ENCODE assay signal across 28 cellular contexts in the genomic region with DNA sequence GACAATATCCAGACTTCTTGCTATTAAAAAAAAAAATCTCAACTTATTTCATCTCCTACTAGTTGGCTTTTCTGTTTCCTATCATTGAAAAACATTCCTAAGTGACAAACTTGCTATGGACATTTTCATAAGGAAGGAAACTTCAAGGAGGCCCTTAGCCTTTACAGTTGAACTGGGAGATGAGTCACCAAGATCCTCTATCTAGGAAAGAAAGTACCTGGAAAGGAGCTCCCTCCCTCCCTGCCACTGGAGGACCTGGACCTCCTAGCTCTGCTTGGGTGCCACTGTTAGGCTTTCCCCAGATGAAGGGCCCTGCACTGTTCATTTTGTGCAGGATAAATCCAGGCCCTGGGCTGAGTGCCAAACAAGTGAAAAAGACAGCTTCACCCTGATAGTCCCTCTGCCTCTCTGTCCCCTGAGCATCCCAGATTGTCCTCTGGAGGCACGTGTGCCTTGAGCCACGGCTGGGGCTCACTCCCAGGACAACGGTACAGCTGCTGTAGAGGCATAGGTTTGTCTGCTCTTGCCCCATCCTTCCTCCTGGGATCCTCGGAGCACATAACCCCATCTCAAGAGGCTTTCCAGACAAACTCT. TPM values are rescaled to one million over a fixed set of nuclear protein-coding genes. Genes with fewer than 3 reads are reported as not detected.
A peak's percentile ranks its signal among the peaks of the same experiment; 100 is the strongest.
DNase-seq lines count a peak whose midpoint lies in the region; ATAC-seq, FAIRE-seq and TF ChIP-seq lines count a peak whose summit lies in the region.
"Had no signal": no experiment of that assay in that cellular context is flagged by ENCODE, and none has a peak within 500 bp of the region (broad histone marks: within the 10 kb centered on the region; RNA-seq: fewer than 3 reads in every experiment).

No MANE protein-coding gene starts in this region.

- H3K18ac ChIP-seq in H1 (ENCODE audit: extremely low read depth, low read length), result no peak overlapping the region

- H3K36me3 Mint-ChIP-seq in activated T-helper 2 cell treated with anti-CD3 and anti-CD28 coated beads, Interferon-gamma antibody, Interleukin-2, Interleukin-4, amounts not matched to agents 10 μg/mL and 5 μg/mL and 100 μg/mL, durations not matched to agents 14 hours and 24 hours and 36 hours (ENCODE audit: low read depth), result no peaks in the 10 kb centered on the region
- H3K36me3 Mint-ChIP-seq: CD4-positive, CD25-positive, alpha-beta regulatory T cell; natural killer cell had no signal

- peaks cover 5% of the 10 kb centered on the region for H3K27me3 Mint-ChIP-seq in activated T-helper 2 cell treated with anti-CD3 and anti-CD28 coated beads, Interferon-gamma antibody, Interleukin-2, Interleukin-4, amounts not matched to agents 10 μg/mL and 5 μg/mL and 100 μg/mL, durations not matched to agents 14 hours and 24 hours and 36 hours (ENCODE audit: low read depth)

- WGBS in H1 (ENCODE audit: extremely low coverage in 1 of 2, insufficient coverage in 1 of 2, insufficient read length in 1 of 2, insufficient replicate concordance in 2 of 2, low coverage in 1 of 2, low lambda C conversion rate in 2 of 2, missing lambda C conversion rate in 1 of 2), 2 experiments, result 83% methylated on average over 4 of the region's 4 CpGs; no CpG with 5 or more reads in 1 of the 2 experiments

- H4K91ac ChIP-seq in H1 (replicated peaks; ENCODE audit: insufficient read length, low read length), result peak overlapping the region; percentile 39

- no peak for FAIRE-seq in H1 (lab: Jason Lieb, UNC)
- FAIRE-seq: D721Med, GM12891 had no signal

- no peak for TF ChIP-seq CTCF in H1 (IDR thresholded peaks at IDR 0.05; ENCODE audit: control extremely low read depth in 1 of 3, insufficient read depth in 1 of 3, low read depth in 1 of 3, low read length in 3 of 3)

- CTCF ChIA-PET in H1 (lab: Charles Lee; ENCODE audit: partially characterized antibody), result interaction anchor here (0.6 to 1.6 kb wide), 10 partner anchors 12 to 166 kb away, joined by 3 to 5 read pairs (median 3); no protein-coding TSS in a partner anchor

- no peak overlapping the region for H2BK12ac ChIP-seq in H1 (ENCODE audit: low read depth, low read length)

- H3K27ac ChIP-seq in H1 (ENCODE audit: low read depth, low read length), result no peak overlapping the region
- H3K27ac ChIP-seq: dorsolateral prefrontal cortex, KMS-11, ovary, stomach, thyroid gland, VCaP had no signal

- H3K27me3 ChIP-seq in H1 (replicated peaks in 1 of 4; ENCODE audit: control insufficient read depth in 3 of 4, extremely low read depth in 1 of 4, insufficient read depth in 3 of 4, low read length in 3 of 4), result no peaks in the 10 kb centered on the region
- H3K27me3 ChIP-seq: dorsolateral prefrontal cortex, ovary, thyroid gland had no signal

- no peak overlapping the region for H3K23ac ChIP-seq in H1 (ENCODE audit: insufficient read length)

- H2BK5ac ChIP-seq in H1 (ENCODE audit: low read depth, low read length), result no peak overlapping the region

- TF ChIP-seq POLR2A in H1 (IDR thresholded peaks at IDR 0.05; ENCODE audit: control extremely low read depth in 1 of 2, low read depth in 2 of 2, low read length in 2 of 2), result no peak

- no peak for ATAC-seq in HG03442 (IDR thresholded peaks at IDR 0.05; ENCODE audit: unreplicated experiment)
- ATAC-seq: natural killer cell had no signal

- H3K23me2 ChIP-seq in H1 (ENCODE audit: low read depth, low read length), result no peaks in the 10 kb centered on the region

- no peak overlapping the region for H3K27ac Mint-ChIP-seq in activated T-helper 2 cell treated with anti-CD3 and anti-CD28 coated beads, Interferon-gamma antibody, Interleukin-2, Interleukin-4, amounts not matched to agents 10 μg/mL and 5 μg/mL and 100 μg/mL, durations not matched to agents 14 hours and 24 hours and 36 hours
- H3K27ac Mint-ChIP-seq: activated CD4-positive, alpha-beta T cell treated with anti-CD3 and anti-CD28 coated beads, Interleukin-2, amount 10 ng/mL, durations not matched to agents 24 days and 14 days; activated T-cell treated with anti-CD3 and anti-CD28 coated beads, Interleukin-2, amount 50 U/mL, for 24 hours; CD4-positive, CD25-positive, alpha-beta regulatory T cell; natural killer cell had no signal

- no peak overlapping the region for H4K8ac ChIP-seq in H1 (ENCODE audit: extremely low read depth, insufficient read depth, low read length)

- H3K4me1 ChIP-seq in H1 (replicated peaks in 1 of 4; ENCODE audit: control insufficient read depth in 3 of 4, insufficient read depth in 4 of 4, low read length in 3 of 4), result peaks cover 0 to 13% (median 3%) of the 10 kb centered on the region in 4 experiments; a peak in 6 of 7 replicates
- H3K4me1 ChIP-seq: stomach, thyroid gland had no signal

- H3K14ac ChIP-seq in H1 (ENCODE audit: insufficient read length), result no peak overlapping the region

- no peaks in the 10 kb centered on the region for H3K79me2 ChIP-seq in H1 (ENCODE audit: control insufficient read depth in 1 of 2, insufficient read depth in 2 of 2, low read length in 2 of 2)

- intact Hi-C loops in activated T-helper 2 cell treated with anti-CD3 and anti-CD28 coated beads, Interferon-gamma antibody, Interleukin-2, Interleukin-4, amounts not matched to agents 10 μg/mL and 5 μg/mL and 100 μg/mL, durations not matched to agents 14 hours and 24 hours and 36 hours (cut with micrococcal nuclease), result no loop called here

- no peak overlapping the region for H2BK15ac ChIP-seq in H1 (ENCODE audit: low read length)

- no peak overlapping the region for H3K9ac ChIP-seq in H1 (replicated peaks in 1 of 4; ENCODE audit: extremely low read depth in 1 of 4, low read depth in 3 of 4, low read length in 3 of 4)
- H3K9ac ChIP-seq: KMS-11 had no signal

- TF ChIP-seq EP300 in H1 (IDR thresholded peaks at IDR 0.05; ENCODE audit: borderline replicate concordance in 1 of 2, low read depth in 2 of 2, low read length in 2 of 2), result no peak

- H3K36me3 ChIP-seq in H1 (ENCODE audit: control insufficient read depth in 2 of 4, insufficient read depth in 4 of 4, low read length in 3 of 4), result no peaks in the 10 kb centered on the region
- H3K36me3 ChIP-seq: ovary, stomach, thyroid gland had no signal

- H2AFZ ChIP-seq in H1 (ENCODE audit: low read length), result no peak overlapping the region

- POLR2A ChIA-PET in H1 (lab: Charles Lee; ENCODE audit: partially characterized antibody), result interaction anchor here (0.7 to 1.2 kb wide), 2 partner anchors 8 to 36 kb away, joined by 3 read pairs; no protein-coding TSS in a partner anchor

- H2AK5ac ChIP-seq in H1 (ENCODE audit: low read depth, low read length), result no peak overlapping the region

- DNase-seq in NCI-H82 (lab: John Stamatoyannopoulos, UW), result peak; percentile 29
- DNase-seq in NCI-H82 treated with DMSO at 0.1 percent for 48 hours (lab: John Stamatoyannopoulos, UW; ENCODE audit: unreplicated experiment), result no peak
- DNase-seq in NCI-H524 (lab: John Stamatoyannopoulos, UW), result peak; percentile 71 to 85
- DNase-seq in H1 (ENCODE audit: low read depth in 1 of 2, low spot score in 2 of 2), result no peak
- peak; percentile 34 for DNase-seq in renal cortical epithelial cell (ENCODE audit: low read depth)
- DNase-seq in activated T-helper 2 cell treated with anti-CD3 and anti-CD28 coated beads, Interferon-gamma antibody, Interleukin-2, Interleukin-4, amounts not matched to agents 10 μg/mL and 5 μg/mL and 100 μg/mL, durations not matched to agents 14 hours and 24 hours and 36 hours (ENCODE audit: low spot score), result no peak
- no peak for DNase-seq in MV-4-11 (lab: John Stamatoyannopoulos, UW)
- DNase-seq: 8988T; activated CD4-positive, alpha-beta T cell treated with anti-CD3 and anti-CD28 coated beads, Interleukin-2, amount 10 ng/mL, durations not matched to agents 24 days and 14 days; activated gamma-delta T cell treated with Interleukin-2 at 50 U/mL for 16 hours; activated T-cell treated with anti-CD3 and anti-CD28 coated beads, Interleukin-2, amount 50 U/mL, for 24 hours; CD4-positive, CD25-positive, alpha-beta regulatory T cell; cerebellar nuclear complex; dorsolateral prefrontal cortex; EL; natural killer cell; NCI-H1436 treated with DMSO at 0.1 percent for 48 hours; NCI-H526 treated with DMSO at 0.1 percent for 48 hours; ovary; retina; stimulated activated CD4-positive, alpha-beta T cell treated with anti-CD3 and anti-CD28 coated beads, Interleukin-2, amount 100 ng/mL, for 24 hours; stomach; thyroid gland had no signal

- H3K56ac ChIP-seq in H1 (replicated peaks; ENCODE audit: insufficient read length, low read depth, low read length), result no peak overlapping the region

- no peak overlapping the region for H2BK20ac ChIP-seq in H1 (ENCODE audit: low read length)

- no peaks in the 10 kb centered on the region for H4K20me1 ChIP-seq in H1 (replicated peaks in 1 of 2; ENCODE audit: control insufficient read depth in 1 of 2, insufficient read depth in 2 of 2, low read length in 2 of 2)

- H3K4me2 ChIP-seq in H1 (ENCODE audit: insufficient read depth in 1 of 2, low read depth in 2 of 2, low read length in 2 of 2), result no peak overlapping the region
- H3K4me2 ChIP-seq: KMS-11 had no signal

- H3K9me3 ChIP-seq in H1 (ENCODE audit: insufficient read depth in 2 of 2, low read depth in 1 of 2, low read length in 1 of 2), result no peaks in the 10 kb centered on the region
- H3K9me3 ChIP-seq: ovary, stomach, thyroid gland had no signal

- peaks cover 3% of the 10 kb centered on the region for H3K4me1 Mint-ChIP-seq in activated T-helper 2 cell treated with anti-CD3 and anti-CD28 coated beads, Interferon-gamma antibody, Interleukin-2, Interleukin-4, amounts not matched to agents 10 μg/mL and 5 μg/mL and 100 μg/mL, durations not matched to agents 14 hours and 24 hours and 36 hours (ENCODE audit: low read depth)
- H3K4me1 Mint-ChIP-seq: activated CD4-positive, alpha-beta T cell treated with anti-CD3 and anti-CD28 coated beads, Interleukin-2, amount 10 ng/mL, durations not matched to agents 24 days and 14 days; CD4-positive, CD25-positive, alpha-beta regulatory T cell; natural killer cell had no signal

- H3K79me1 ChIP-seq in H1 (ENCODE audit: low read depth, low read length), result no peaks in the 10 kb centered on the region

- no peak overlapping the region for H4K5ac ChIP-seq in H1 (ENCODE audit: insufficient read length, low read depth, low read length)

- no peak overlapping the region for H3K4me3 Mint-ChIP-seq in activated T-helper 2 cell treated with anti-CD3 and anti-CD28 coated beads, Interferon-gamma antibody, Interleukin-2, Interleukin-4, amounts not matched to agents 10 μg/mL and 5 μg/mL and 100 μg/mL, durations not matched to agents 14 hours and 24 hours and 36 hours (ENCODE audit: low read depth)
- H3K4me3 Mint-ChIP-seq: activated CD4-positive, alpha-beta T cell treated with anti-CD3 and anti-CD28 coated beads, Interleukin-2, amount 10 ng/mL, durations not matched to agents 24 days and 14 days; activated T-cell treated with anti-CD3 and anti-CD28 coated beads, Interleukin-2, amount 50 U/mL, for 24 hours; CD4-positive, CD25-positive, alpha-beta regulatory T cell; natural killer cell had no signal

- no peaks in the 10 kb centered on the region for H3K9me3 Mint-ChIP-seq in activated T-helper 2 cell treated with anti-CD3 and anti-CD28 coated beads, Interferon-gamma antibody, Interleukin-2, Interleukin-4, amounts not matched to agents 10 μg/mL and 5 μg/mL and 100 μg/mL, durations not matched to agents 14 hours and 24 hours and 36 hours
- H3K9me3 Mint-ChIP-seq: activated CD4-positive, alpha-beta T cell treated with anti-CD3 and anti-CD28 coated beads, Interleukin-2, amount 10 ng/mL, durations not matched to agents 24 days and 14 days; activated T-cell treated with anti-CD3 and anti-CD28 coated beads, Interleukin-2, amount 50 U/mL, for 24 hours; CD4-positive, CD25-positive, alpha-beta regulatory T cell; natural killer cell had no signal

- no peak overlapping the region for H2BK120ac ChIP-seq in H1 (replicated peaks; ENCODE audit: low read depth, low read length)

- H3K4me3 ChIP-seq in H1 (ENCODE audit: extremely low read depth in 1 of 4, insufficient read depth in 2 of 4, low read depth in 3 of 4, low read length in 4 of 4), result no peak overlapping the region
- H3K4me3 ChIP-seq: dorsolateral prefrontal cortex, ovary, stomach, thyroid gland had no signal

- TF ChIP-seq RAD21 in H1 (IDR thresholded peaks at IDR 0.05 in 1 of 2, conservative IDR thresholded peaks at IDR 0.05 in 1 of 2; ENCODE audit: low read depth in 2 of 2, low read length in 2 of 2), result no peak

- H3K4ac ChIP-seq in H1 (replicated peaks; ENCODE audit: insufficient read length, low read depth, low read length), result no peak overlapping the region

RNA-seq across cellular contexts. Expression of a gene that starts 40.2 kb away (rescaled TPM):
- total RNA-seq in H1 (2021; fragmentation: NEBNext Ultra II Directional; extraction: Animal tissue kit (Norgen Biotek cat#: 25700)), result 173 and 180 TPM in 2 replicates
- polyA plus RNA-seq in H1 (2011; rRNA removed), result 113 and 169 TPM in 2 replicates
- polyA plus RNA-seq in H1 (2011; cell fraction: cytosol; rRNA removed), result 96.2 TPM
- 219 TPM for polyA plus RNA-seq in H1 (2011; cell fraction: nucleus; rRNA removed)
- 59.8 to 90.9 TPM (median 83.4 TPM) in 4 replicates for polyA plus RNA-seq in H1 (2012, experiment 1 of 2)
- 63.6 TPM for polyA plus RNA-seq in H1 (2012, experiment 2 of 2)
- 44.3 TPM for polyA plus RNA-seq in H1 (2013, experiment 1 of 2)
- polyA plus RNA-seq in H1 (2013, experiment 2 of 2), result 44.2 TPM
- 81.6 and 128 TPM in 2 replicates for polyA minus RNA-seq in H1 (2011; rRNA and poly(A)+ RNA removed)
- polyA minus RNA-seq in H1 (2011; cell fraction: cytosol; rRNA and poly(A)+ RNA removed), result 90.1 TPM
- polyA minus RNA-seq in H1 (2011; cell fraction: nucleus; rRNA and poly(A)+ RNA removed), result 162 TPM
- total RNA-seq in renal cortical epithelial cell, result 3.3 and 11.5 TPM in 2 replicates
- 0.62 and 0.71 TPM in 2 replicates for total RNA-seq in activated T-helper 2 cell treated with anti-CD3 and anti-CD28 coated beads, Interferon-gamma antibody, Interleukin-2, Interleukin-4, amounts not matched to agents 10 μg/mL and 5 μg/mL and 100 μg/mL, durations not matched to agents 14 hours and 24 hours and 36 hours
- total RNA-seq: activated CD4-positive, alpha-beta T cell treated with anti-CD3 and anti-CD28 coated beads, Interleukin-2, amount 10 ng/mL, durations not matched to agents 24 days and 14 days had no signal
- polyA plus RNA-seq: CD4-positive, CD25-positive, alpha-beta regulatory T cell had no signal

Comparison
In these comparisons a context has a peak if more than half of its experiments do, and no peak if none do; other contexts are left out.
1. DNase-seq: peak in NCI-H82 (single experiment), NCI-H524 (2 of 2) and renal cortical epithelial cell (single experiment); none in NCI-H82 treated with DMSO at 0.1 percent for 48 hours (single experiment), H1 (0 of 2), activated T-helper 2 cell treated with anti-CD3 and anti-CD28 coated beads, Interferon-gamma antibody, Interleukin-2, Interleukin-4, amounts not matched to agents 10 μg/mL and 5 μg/mL and 100 μg/mL, durations not matched to agents 14 hours and 24 hours and 36 hours (single experiment) and MV-4-11 (single experiment).
2. RNA of a gene that starts 40.2 kb away (total RNA-seq): 173 to 180 TPM in H1; 3.3 to 11.5 TPM in renal cortical epithelial cell and 0.62 to 0.71 TPM in activated T-helper 2 cell treated with anti-CD3 and anti-CD28 coated beads, Interferon-gamma antibody, Interleukin-2, Interleukin-4, amounts not matched to agents 10 μg/mL and 5 μg/mL and 100 μg/mL, durations not matched to agents 14 hours and 24 hours and 36 hours; every median in the first group is over 10 times any median in the second.